12 cellular contexts compared by ENCODE assay signal in genomic region chr1:198132060-198132781, GRCh38.
A peak's percentile ranks its signal among the peaks of the same experiment; 100 is the strongest.
DNase-seq lines count a peak whose midpoint lies in the region; ATAC-seq and TF ChIP-seq lines count a peak whose summit lies in the region.
"Had no signal": no experiment of that assay in that cellular context is flagged by ENCODE, and none has a peak within 500 bp of the region (broad histone marks: within the 10 kb centered on the region; RNA-seq: fewer than 3 reads in every experiment).

No MANE protein-coding gene starts in this region.

- ATAC-seq in GM19025 (IDR thresholded peaks at IDR 0.05; ENCODE audit: low read depth, unreplicated experiment): peak; percentile 61
- peak; percentile 93 for ATAC-seq in HG02798 (IDR thresholded peaks at IDR 0.05; ENCODE audit: poor library complexity, unreplicated experiment)
- ATAC-seq: naive thymus-derived CD8-positive, alpha-beta T cell had no signal

- peaks cover 4% of the 10 kb centered on the region for H3K4me1 Mint-ChIP-seq in T-helper 2 cell treated with Interferon-gamma antibody and Interleukin-4, amounts not matched to agents 5 μg/mL and 100 μg/mL, for 36 hours (ENCODE audit: low read depth)

- peaks cover 7% of the 10 kb centered on the region for H3K9me3 Mint-ChIP-seq in T-helper 2 cell treated with Interferon-gamma antibody and Interleukin-4, amounts not matched to agents 5 μg/mL and 100 μg/mL, for 36 hours

- DNase-seq in AG10803 (ENCODE audit: low read depth) (peak; percentile 62), MV-4-11 (lab: John Stamatoyannopoulos, UW) (peak; percentile 43), NCI-H526 treated with DMSO at 0.1 percent for 48 hours (lab: John Stamatoyannopoulos, UW) (no peak), NCI-H1930 (lab: John Stamatoyannopoulos, UW) (no peak), DMS153 treated with DMSO at 0.1 percent for 48 hours (lab: John Stamatoyannopoulos, UW; ENCODE audit: unreplicated experiment) (no peak)
- DNase-seq in T-helper 2 cell treated with Interferon-gamma antibody and Interleukin-4, amounts not matched to agents 5 μg/mL and 100 μg/mL, for 36 hours (ENCODE audit: low spot score): no peak
- DNase-seq: ACHN; head of caudate nucleus; naive thymus-derived CD8-positive, alpha-beta T cell; stimulated activated CD4-positive, alpha-beta T cell treated with anti-CD3 and anti-CD28 coated beads, Interleukin-1b, Interleukin-23, amount 100 ng/mL, for 48 hours had no signal

- no peaks in the 10 kb centered on the region for H3K36me3 Mint-ChIP-seq in T-helper 2 cell treated with Interferon-gamma antibody and Interleukin-4, amounts not matched to agents 5 μg/mL and 100 μg/mL, for 36 hours (ENCODE audit: low read depth)

- no peak for TF ChIP-seq CTCF in AG10803 (conservative IDR thresholded peaks at IDR 0.05; ENCODE audit: low read length)

- H3K27ac Mint-ChIP-seq in T-helper 2 cell treated with Interferon-gamma antibody and Interleukin-4, amounts not matched to agents 5 μg/mL and 100 μg/mL, for 36 hours: no peak overlapping the region

- H3K4me3 ChIP-seq in AG10803 (ENCODE audit: low read length): no peak overlapping the region

- no peak overlapping the region for H3K4me3 Mint-ChIP-seq in T-helper 2 cell treated with Interferon-gamma antibody and Interleukin-4, amounts not matched to agents 5 μg/mL and 100 μg/mL, for 36 hours
- H3K4me3 Mint-ChIP-seq: naive thymus-derived CD8-positive, alpha-beta T cell had no signal

- no peaks in the 10 kb centered on the region for H3K27me3 Mint-ChIP-seq in T-helper 2 cell treated with Interferon-gamma antibody and Interleukin-4, amounts not matched to agents 5 μg/mL and 100 μg/mL, for 36 hours (ENCODE audit: low read depth)

Comparison
In these comparisons a context has a peak if more than half of its experiments do, and no peak if none do; other contexts are left out.
1. DNase-seq: peak in AG10803 (single experiment) and MV-4-11 (single experiment); none in NCI-H526 treated with DMSO at 0.1 percent for 48 hours (single experiment), NCI-H1930 (0 of 2), DMS153 treated with DMSO at 0.1 percent for 48 hours (single experiment) and T-helper 2 cell treated with Interferon-gamma antibody and Interleukin-4, amounts not matched to agents 5 μg/mL and 100 μg/mL, for 36 hours (single experiment).